ENCODE assay signal across 16 cellular contexts in genomic region chr1:58764294-58764978, GRCh38. TPM values are rescaled to one million over a fixed set of nuclear protein-coding genes. Genes with fewer than 3 reads are reported as not detected.
DNase-seq lines count a peak whose midpoint lies in the region; ATAC-seq, FAIRE-seq and TF ChIP-seq lines count a peak whose summit lies in the region.
"Had no signal": no experiment of that assay in that cellular context is flagged by ENCODE, and none has a peak within 500 bp of the region (broad histone marks: within the 10 kb centered on the region; RNA-seq: fewer than 3 reads in every experiment).

No MANE protein-coding gene starts in this region.

- WGBS in A549 (ENCODE audit: missing lambda C conversion rate) = 23% methylated on average over 3 of the region's 3 CpGs

- H3K27ac ChIP-seq in A549 (peak overlapping the region in 1 of 2 experiments; percentile 53; a peak in 2 of 6 replicates), astrocyte (ENCODE audit: low read depth, low read length) (peak overlapping the region; percentile 95)
- H3K27ac ChIP-seq: neutrophil, Peyer's patch had no signal

- H2AFZ ChIP-seq in astrocyte (ENCODE audit: low read depth, low read length) = no peak overlapping the region

- H3K36me3 ChIP-seq in astrocyte (ENCODE audit: insufficient read depth, low read length) = no peaks in the 10 kb centered on the region
- H3K36me3 ChIP-seq: neutrophil, Peyer's patch had no signal

- no peaks in the 10 kb centered on the region for H3K9me3 Mint-ChIP-seq in astrocyte (ENCODE audit: unreplicated experiment)
- H3K9me3 Mint-ChIP-seq: GM23338 had no signal

- no peak for TF ChIP-seq EP300 in A549 (IDR thresholded peaks at IDR 0.05)

- H3K79me2 ChIP-seq in astrocyte (ENCODE audit: insufficient read depth, low read length) = no peaks in the 10 kb centered on the region

- TF ChIP-seq CTCF in A549 (IDR thresholded peaks at IDR 0.05) (no peak), astrocyte (IDR thresholded peaks at IDR 0.05; ENCODE audit: insufficient read depth, low read depth, low read length) (no peak)

- POLR2A ChIA-PET in A549 (lab: Yijun Ruan, JAX) = no interaction called here

- no peak overlapping the region for H3K4me3 Mint-ChIP-seq in astrocyte (ENCODE audit: unreplicated experiment)
- H3K4me3 Mint-ChIP-seq: brain, GM23338, IgD-negative memory B cell had no signal

- no peaks in the 10 kb centered on the region for H3K36me3 Mint-ChIP-seq in astrocyte (ENCODE audit: low read depth, unreplicated experiment)
- H3K36me3 Mint-ChIP-seq: brain had no signal

- peak overlapping the region; percentile 76 for H3K9ac ChIP-seq in astrocyte (ENCODE audit: low read length)

- peaks cover 28% of the 10 kb centered on the region for H3K4me1 Mint-ChIP-seq in astrocyte (ENCODE audit: low read depth, unreplicated experiment)
- H3K4me1 Mint-ChIP-seq: IgD-negative memory B cell had no signal

- no peak for TF ChIP-seq RAD21 in A549 (conservative IDR thresholded peaks at IDR 0.05 in 1 of 2, IDR thresholded peaks at IDR 0.05 in 1 of 2)

- H3K27me3 ChIP-seq in astrocyte (ENCODE audit: insufficient read depth, low read length) = no peaks in the 10 kb centered on the region
- H3K27me3 ChIP-seq: neutrophil, Peyer's patch had no signal

- TF ChIP-seq POLR2A in A549 (IDR thresholded peaks at IDR 0.05; ENCODE audit: low read length) = no peak

- H3K4me3 ChIP-seq in A549 = no peak overlapping the region
- peak overlapping the region; percentile 41 for H3K4me3 ChIP-seq in astrocyte (ENCODE audit: insufficient read depth, low read depth, low read length)
- H3K4me3 ChIP-seq: GM23338, Peyer's patch had no signal

- no peaks in the 10 kb centered on the region for H4K20me1 ChIP-seq in astrocyte (ENCODE audit: insufficient read depth, low read length)

- no peak for DNase-seq in A549 (ENCODE audit: low read depth in 1 of 2, low spot score in 1 of 2)
- DNase-seq in HT1080 (ENCODE audit: low read depth) = peak; percentile 90
- peak; percentile 95 for DNase-seq in astrocyte (ENCODE audit: low read depth)
- DNase-seq in kidney tubule cell (ENCODE audit: low spot score) = peak; percentile 44
- no peak for DNase-seq in putamen (ENCODE audit: low spot score)
- DNase-seq in T-helper 1 cell = no peak
- DNase-seq in AML-193 (lab: John Stamatoyannopoulos, UW) = no peak
- DNase-seq: activated T-cell treated with anti-CD3 and anti-CD28 coated beads for 4 hours; NCI-H1930; Peyer's patch; stimulated activated naive CD8-positive, alpha-beta T cell treated with anti-CD3 and anti-CD28 coated beads, Interleukin-15, Interleukin-2, amounts not matched to agents 100 U/mL and 50 U/mL, for 24 hours had no signal

- H3K4me2 ChIP-seq in A549 (peak overlapping the region; percentile 21; the same call in 1 of the 3 replicates), astrocyte (ENCODE audit: low read length) (peak overlapping the region; percentile 83)
- H3K4me2 ChIP-seq: GM23338 had no signal

- CTCF ChIA-PET in A549 (lab: Yijun Ruan, JAX) = interaction anchor here (1.4 to 1.6 kb wide), 2 partner anchors 24 to 934 kb away, joined by 3 read pairs; no protein-coding TSS in a partner anchor

- H3K9me3 ChIP-seq in A549 (no peaks in the 10 kb centered on the region), astrocyte (ENCODE audit: insufficient read depth, low read depth, low read length) (no peaks in the 10 kb centered on the region)
- H3K9me3 ChIP-seq: neutrophil, Peyer's patch had no signal

- no peak; a peak in 1 of 6 replicates for ATAC-seq in A549
- ATAC-seq in HG03039 (IDR thresholded peaks at IDR 0.05; ENCODE audit: unreplicated experiment) = no peak
- ATAC-seq: GM23338; stimulated activated naive CD8-positive, alpha-beta T cell treated with anti-CD3 and anti-CD28 coated beads, Interleukin-15, Interleukin-2, amounts not matched to agents 100 U/mL and 50 U/mL, for 24 hours had no signal

- H3K4me1 ChIP-seq in A549 (peaks cover 21% of the 10 kb centered on the region), astrocyte (ENCODE audit: insufficient read depth, low read length) (peaks cover 34% of the 10 kb centered on the region)
- H3K4me1 ChIP-seq: Peyer's patch had no signal

- FAIRE-seq in A549 (lab: Jason Lieb, UNC) (no peak), astrocyte (lab: Jason Lieb, UNC) (peak; percentile 82)

- no peaks in the 10 kb centered on the region for H3K27me3 Mint-ChIP-seq in astrocyte (ENCODE audit: low read depth, unreplicated experiment)

- H3K27ac Mint-ChIP-seq in astrocyte (ENCODE audit: unreplicated experiment) = peak overlapping the region; percentile 79
- H3K27ac Mint-ChIP-seq: brain, GM23338, IgD-negative memory B cell had no signal

TF ChIP-seq in A549, 52 proteins besides CTCF, POLR2A, EP300 and RAD21:
- TF ChIP-seq TFCP2L1 (CRISPR knock-in tag; IDR thresholded peaks at IDR 0.05) = no peak
- TF ChIP-seq MAFK (IDR thresholded peaks at IDR 0.05; ENCODE audit: partially characterized antibody) = no peak
- TF ChIP-seq ELK1 (IDR thresholded peaks at IDR 0.05; ENCODE audit: low read depth, low read length) = no peak
- no peak for TF ChIP-seq NR3C1 (IDR thresholded peaks at IDR 0.05)
- TF ChIP-seq HOXB13 (CRISPR knock-in tag; IDR thresholded peaks at IDR 0.05; ENCODE audit: low read depth) = no peak
- TF ChIP-seq ZNF302 (CRISPR knock-in tag; IDR thresholded peaks at IDR 0.05) = no peak
- no peak for TF ChIP-seq FOSB (CRISPR knock-in tag; IDR thresholded peaks at IDR 0.05)

RNA-seq across cellular contexts. Expression of gene JUN, which starts 19.4 kb away (rescaled TPM):
- 32.6 and 59.8 TPM in 2 replicates for polyA plus RNA-seq in A549 (2011; rRNA removed)
- polyA plus RNA-seq in A549 (2012; cell fraction: cytosol; rRNA removed) = 60.3 and 71.5 TPM in 2 replicates
- polyA plus RNA-seq in A549 (2012; cell fraction: nucleus; rRNA removed) = 96.1 and 156 TPM in 2 replicates
- 23.3 to 27.4 TPM (median 23.3 TPM) in 3 replicates for polyA plus RNA-seq in A549 (2017; fragmentation: RNase III; extraction: RNeasy Plus Mini Kit Qiagen cat#74134 plus additional on column Dnase treatment)
- 47.1 and 53.4 TPM in 2 replicates for polyA minus RNA-seq in A549 (2011; rRNA and poly(A)+ RNA removed)
- 112 and 132 TPM in 2 replicates for total RNA-seq in HT1080 (2014; rRNA removed; shearing (Covaris generic))
- polyA plus RNA-seq in HT1080 (2015; cell fraction: cytosol; rRNA removed) = 96.8 and 99.6 TPM in 2 replicates
- 173 and 201 TPM in 2 replicates for polyA plus RNA-seq in HT1080 (2015; cell fraction: nucleus; rRNA removed)
- 100 and 101 TPM in 2 replicates for total RNA-seq in astrocyte

Comparison
In these comparisons a context has a peak if more than half of its experiments do, and no peak if none do; other contexts are left out.
1. DNase-seq: peak in HT1080 (single experiment), astrocyte (single experiment) and kidney tubule cell (single experiment); none in A549 (0 of 2), putamen (single experiment), T-helper 1 cell (0 of 5) and AML-193 (0 of 2).